In the genomic region with DNA sequence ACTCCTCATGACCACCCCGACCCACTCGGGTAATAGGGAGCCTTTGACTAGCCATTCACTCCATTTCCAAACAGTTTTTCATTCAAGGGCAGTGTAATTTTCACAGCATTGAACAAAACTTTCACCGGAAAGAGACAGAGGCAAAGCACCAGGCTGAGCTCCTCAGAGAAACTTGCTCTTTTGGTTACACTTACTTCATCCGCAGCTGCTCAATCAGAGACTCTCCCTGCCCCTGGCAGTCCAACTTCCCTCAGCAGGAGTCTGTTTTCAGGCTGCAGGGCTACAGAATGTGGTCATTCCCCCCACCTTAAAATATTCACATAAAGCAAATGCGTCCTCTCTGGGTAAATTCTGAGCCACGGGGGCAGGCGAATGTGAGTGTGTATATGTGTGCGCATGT, we compare ENCODE assay signal across 1 cellular context.
TF ChIP-seq lines count a peak whose summit lies in the region.

No MANE protein-coding gene starts in this region.

TF ChIP-seq in SK-N-SH, 30 proteins besides CTCF, POLR2A, EP300 and RAD21 (continued from another document):
- TF ChIP-seq, protein P1, sequence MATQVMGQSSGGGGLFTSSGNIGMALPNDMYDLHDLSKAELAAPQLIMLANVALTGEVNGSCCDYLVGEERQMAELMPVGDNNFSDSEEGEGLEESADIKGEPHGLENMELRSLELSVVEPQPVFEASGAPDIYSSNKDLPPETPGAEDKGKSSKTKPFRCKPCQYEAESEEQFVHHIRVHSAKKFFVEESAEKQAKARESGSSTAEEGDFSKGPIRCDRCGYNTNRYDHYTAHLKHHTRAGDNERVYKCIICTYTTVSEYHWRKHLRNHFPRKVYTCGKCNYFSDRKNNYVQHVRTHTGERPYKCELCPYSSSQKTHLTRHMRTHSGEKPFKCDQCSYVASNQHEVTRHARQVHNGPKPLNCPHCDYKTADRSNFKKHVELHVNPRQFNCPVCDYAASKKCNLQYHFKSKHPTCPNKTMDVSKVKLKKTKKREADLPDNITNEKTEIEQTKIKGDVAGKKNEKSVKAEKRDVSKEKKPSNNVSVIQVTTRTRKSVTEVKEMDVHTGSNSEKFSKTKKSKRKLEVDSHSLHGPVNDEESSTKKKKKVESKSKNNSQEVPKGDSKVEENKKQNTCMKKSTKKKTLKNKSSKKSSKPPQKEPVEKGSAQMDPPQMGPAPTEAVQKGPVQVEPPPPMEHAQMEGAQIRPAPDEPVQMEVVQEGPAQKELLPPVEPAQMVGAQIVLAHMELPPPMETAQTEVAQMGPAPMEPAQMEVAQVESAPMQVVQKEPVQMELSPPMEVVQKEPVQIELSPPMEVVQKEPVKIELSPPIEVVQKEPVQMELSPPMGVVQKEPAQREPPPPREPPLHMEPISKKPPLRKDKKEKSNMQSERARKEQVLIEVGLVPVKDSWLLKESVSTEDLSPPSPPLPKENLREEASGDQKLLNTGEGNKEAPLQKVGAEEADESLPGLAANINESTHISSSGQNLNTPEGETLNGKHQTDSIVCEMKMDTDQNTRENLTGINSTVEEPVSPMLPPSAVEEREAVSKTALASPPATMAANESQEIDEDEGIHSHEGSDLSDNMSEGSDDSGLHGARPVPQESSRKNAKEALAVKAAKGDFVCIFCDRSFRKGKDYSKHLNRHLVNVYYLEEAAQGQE (IDR thresholded peaks at IDR 0.05; ENCODE audit: low read depth, low read length) = no peak
- TF ChIP-seq RXRA (IDR thresholded peaks at IDR 0.05; ENCODE audit: borderline replicate concordance, low read depth) (no peak), EZH2phosphoT487 (IDR thresholded peaks at IDR 0.05; ENCODE audit: borderline replicate concordance, low read depth) (no peak), ELF1 (IDR thresholded peaks at IDR 0.05) (no peak), USF2 (IDR thresholded peaks at IDR 0.05; ENCODE audit: borderline replicate concordance, low read depth, low read length) (no peak), TCF12 (IDR thresholded peaks at IDR 0.05) (no peak), MAX (IDR thresholded peaks at IDR 0.05; ENCODE audit: low read depth) (no peak), TAF1 (IDR thresholded peaks at IDR 0.05; ENCODE audit: borderline replicate concordance, low read depth, low read length) (no peak), MEF2A (IDR thresholded peaks at IDR 0.05; ENCODE audit: borderline replicate concordance, low read depth) (no peak), JUND (IDR thresholded peaks at IDR 0.05) (no peak), NFIC (IDR thresholded peaks at IDR 0.05; ENCODE audit: borderline replicate concordance) (no peak)
- TF ChIP-seq, protein P2, sequence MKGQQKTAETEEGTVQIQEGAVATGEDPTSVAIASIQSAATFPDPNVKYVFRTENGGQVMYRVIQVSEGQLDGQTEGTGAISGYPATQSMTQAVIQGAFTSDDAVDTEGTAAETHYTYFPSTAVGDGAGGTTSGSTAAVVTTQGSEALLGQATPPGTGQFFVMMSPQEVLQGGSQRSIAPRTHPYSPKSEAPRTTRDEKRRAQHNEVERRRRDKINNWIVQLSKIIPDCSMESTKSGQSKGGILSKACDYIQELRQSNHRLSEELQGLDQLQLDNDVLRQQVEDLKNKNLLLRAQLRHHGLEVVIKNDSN (IDR thresholded peaks at IDR 0.05; ENCODE audit: borderline replicate concordance, low read depth) = no peak
TF ChIP-seq in SK-N-SH: peak in this region for 0.
